1 cellular context compared by ENCODE assay signal in genomic region chr11:66022401-66023185, GRCh38.
TF ChIP-seq lines count a peak whose summit lies in the region.

No MANE protein-coding gene starts in this region.

TF ChIP-seq in endothelial cell of umbilical vein, 7 proteins besides CTCF, POLR2A, EP300 and RAD21 (continued from another document):
- no peak for TF ChIP-seq EZH2 (IDR thresholded peaks at IDR 0.05; ENCODE audit: borderline replicate concordance, low read depth, low read length, severe bottlenecking)
